Comparison of ENCODE assay signal across 7 cellular contexts in the genomic region with DNA sequence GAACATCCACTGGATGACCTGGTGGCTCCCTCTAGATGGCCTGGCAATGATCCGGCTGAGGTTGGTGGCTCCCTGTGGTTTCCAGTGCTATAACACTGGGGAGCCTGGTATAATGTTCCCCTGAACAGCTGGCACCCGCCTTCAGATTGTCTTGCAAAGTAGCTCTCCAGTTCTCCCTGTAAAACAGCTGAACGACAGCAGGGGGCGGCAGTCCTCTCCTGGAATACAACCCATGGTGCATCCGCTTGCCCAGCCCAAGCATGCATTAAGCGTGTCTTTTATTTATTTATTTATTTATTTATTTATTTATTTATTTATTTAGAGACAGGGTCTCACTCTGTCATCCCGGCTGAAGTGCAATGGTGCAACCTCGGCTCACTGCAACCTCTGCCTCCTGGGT.
DNase-seq lines count a peak whose midpoint lies in the region; ATAC-seq and TF ChIP-seq lines count a peak whose summit lies in the region.

No MANE protein-coding gene starts in this region.

- H3K9me3 Mint-ChIP-seq in activated CD4-positive, alpha-beta memory T cell treated with anti-CD3 and anti-CD28 coated beads for 36 hours: no peaks in the 10 kb centered on the region

- TF ChIP-seq CTCF in vagina (IDR thresholded peaks at IDR 0.05): no peak

- H3K36me3 ChIP-seq in vagina: no peaks in the 10 kb centered on the region

- no peak for TF ChIP-seq POLR2A in vagina (IDR thresholded peaks at IDR 0.05)

- no peaks in the 10 kb centered on the region for H3K27me3 ChIP-seq in vagina

- DNase-seq in Daoy (ENCODE audit: low read depth) (peak; percentile 59), HT-29 (ENCODE audit: low spot score) (peak; percentile 62), lung microvascular endothelial cell (ENCODE audit: low read depth in 2 of 2) (peak; percentile 83 to 90), vagina (ENCODE audit: extremely low spot score in 2 of 2) (no peak), NCI-H524 treated with DMSO at 0.1 percent for 48 hours (lab: John Stamatoyannopoulos, UW) (no peak)
- DNase-seq in activated CD4-positive, alpha-beta memory T cell treated with anti-CD3 and anti-CD28 coated beads for 36 hours: peak; percentile 53

- no peak overlapping the region for H3K27ac ChIP-seq in vagina

- H3K36me3 Mint-ChIP-seq in activated CD4-positive, alpha-beta memory T cell treated with anti-CD3 and anti-CD28 coated beads for 36 hours: no peaks in the 10 kb centered on the region

- H3K27ac Mint-ChIP-seq in activated CD4-positive, alpha-beta memory T cell treated with anti-CD3 and anti-CD28 coated beads for 36 hours: no peak overlapping the region

- ATAC-seq in GM21825 (IDR thresholded peaks at IDR 0.05; ENCODE audit: unreplicated experiment): no peak

- CTCF ChIA-PET in activated CD4-positive, alpha-beta memory T cell treated with anti-CD3 and anti-CD28 coated beads for 36 hours (lab: Charles Lee): interaction anchor here (0.5 to 3.5 kb wide), 4 partner anchors 40 to 177 kb away, joined by 3 to 32 read pairs (median 5); no protein-coding TSS in a partner anchor

- H3K9me3 ChIP-seq in vagina: no peaks in the 10 kb centered on the region

- no peak overlapping the region for H3K4me3 Mint-ChIP-seq in activated CD4-positive, alpha-beta memory T cell treated with anti-CD3 and anti-CD28 coated beads for 36 hours

- POLR2A ChIA-PET in activated CD4-positive, alpha-beta memory T cell treated with anti-CD3 and anti-CD28 coated beads for 36 hours (lab: Charles Lee): no interaction called here

- H3K27me3 Mint-ChIP-seq in activated CD4-positive, alpha-beta memory T cell treated with anti-CD3 and anti-CD28 coated beads for 36 hours: peaks cover 21% of the 10 kb centered on the region

- H3K4me3 ChIP-seq in vagina: no peak overlapping the region

- H3K4me1 Mint-ChIP-seq in activated CD4-positive, alpha-beta memory T cell treated with anti-CD3 and anti-CD28 coated beads for 36 hours (ENCODE audit: low read depth): no peaks in the 10 kb centered on the region

- intact Hi-C loops in activated CD4-positive, alpha-beta memory T cell treated with anti-CD3 and anti-CD28 coated beads for 36 hours (cut with micrococcal nuclease): loop anchor here (5.0 kb wide), 1 partner anchor 178 kb away; no protein-coding TSS in a partner anchor
- intact Hi-C loops in vagina (cut with DNase I): no loop called here

- no peaks in the 10 kb centered on the region for H3K4me1 ChIP-seq in vagina

Comparison
In these comparisons a context has a peak if more than half of its experiments do, and no peak if none do; other contexts are left out.
1. DNase-seq: peak in Daoy (single experiment), HT-29 (single experiment), activated CD4-positive, alpha-beta memory T cell treated with anti-CD3 and anti-CD28 coated beads for 36 hours (single experiment) and lung microvascular endothelial cell (2 of 2); none in vagina (0 of 2) and NCI-H524 treated with DMSO at 0.1 percent for 48 hours (single experiment).